ENCODE assay signal across 1 cellular context in genomic region chr10:104254493-104255243, GRCh38.
TF ChIP-seq lines count a peak whose summit lies in the region.

GSTO1 (plus strand) TSS chr10:104254892; CDS start chr10:104254929, 37 bp downstream.

TF ChIP-seq in GM23338, 12 proteins besides CTCF, POLR2A, EP300 and RAD21 (continued from another document):
- no peak for TF ChIP-seq ZNF462 (CRISPR knock-in tag; IDR thresholded peaks at IDR 0.05)
